Comparison of ENCODE assay signal across 1 cellular context in the genomic region with DNA sequence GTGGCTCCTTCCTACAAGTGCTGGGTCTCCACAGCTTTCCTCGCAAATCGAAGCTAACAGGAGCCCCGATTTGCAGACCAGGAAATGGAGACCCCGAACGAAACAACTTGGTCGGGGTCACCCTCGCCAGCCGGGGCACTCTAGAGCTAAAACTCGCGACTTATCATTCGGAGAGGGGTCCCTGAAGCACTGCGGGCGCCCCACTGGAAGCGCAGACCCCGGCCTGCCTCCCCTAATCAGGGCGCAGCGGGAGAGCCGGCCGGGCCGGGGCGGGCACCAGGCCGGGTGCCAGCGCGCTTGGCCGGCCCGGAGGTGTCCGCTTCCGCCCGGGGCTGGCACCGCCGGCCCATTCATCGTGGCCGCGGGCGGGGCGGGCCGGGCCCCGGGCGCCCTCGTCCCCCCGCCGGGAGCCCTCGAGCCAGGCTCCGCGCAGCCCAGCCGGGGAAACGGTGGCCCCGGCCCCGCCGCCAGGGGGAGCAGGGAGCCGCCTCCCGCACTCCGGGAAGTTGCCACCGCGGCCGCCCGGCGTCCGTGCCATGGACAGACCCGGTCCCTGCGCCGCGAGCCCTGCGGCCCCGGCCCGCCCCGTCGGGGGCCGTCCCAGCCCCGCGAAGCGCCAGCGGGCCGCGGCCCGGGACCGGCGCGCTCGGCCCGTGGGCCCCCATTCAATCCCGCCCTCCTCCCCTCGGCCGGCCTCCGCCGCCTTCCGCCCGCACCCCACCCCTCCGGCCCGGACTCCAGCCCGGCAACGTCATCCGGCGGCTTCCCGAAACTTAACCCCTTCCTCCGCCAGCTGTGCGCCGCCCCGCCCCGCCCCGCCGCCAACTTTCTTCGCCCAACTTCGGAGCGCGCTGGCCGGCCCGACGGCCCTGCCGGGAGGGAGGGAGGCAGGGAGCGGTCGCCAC.
A peak's percentile ranks its signal among the peaks of the same experiment; 100 is the strongest.
TF ChIP-seq lines count a peak whose summit lies in the region.

No MANE protein-coding gene starts in this region.

TF ChIP-seq in HepG2, 621 proteins besides CTCF, POLR2A, EP300 and RAD21 (continued from another document):
- TF ChIP-seq ZBED4 (CRISPR knock-in tag; IDR thresholded peaks at IDR 0.05; ENCODE audit: borderline replicate concordance) (peak; percentile 59; the same call in 1 of the 2 replicates), ZNF317 (CRISPR knock-in tag; IDR thresholded peaks at IDR 0.05) (no peak; the same call in 1 of the 2 replicates), ZNF496 (CRISPR knock-in tag; IDR thresholded peaks at IDR 0.05; ENCODE audit: insufficient replicate concordance) (no peak), CERS6 (CRISPR knock-in tag; IDR thresholded peaks at IDR 0.05) (no peak), SAFB2 (CRISPR knock-in tag; IDR thresholded peaks at IDR 0.05; ENCODE audit: borderline replicate concordance, low read depth) (no peak), IRF2 (CRISPR knock-in tag; IDR thresholded peaks at IDR 0.05) (no peak), FOXK1 (CRISPR knock-in tag; IDR thresholded peaks at IDR 0.05; ENCODE audit: borderline replicate concordance, low read depth) (no peak), U2AF2 (IDR thresholded peaks at IDR 0.05; ENCODE audit: low read depth, low read length) (no peak), ARNT2 (CRISPR knock-in tag; IDR thresholded peaks at IDR 0.05; ENCODE audit: low read depth) (peak; percentile 25; the same call in 1 of the 2 replicates), EED (CRISPR knock-in tag; IDR thresholded peaks at IDR 0.05) (0 out of 2 replicates have a peak, but pooled peaks have one; percentile 14), SP1 (IDR thresholded peaks at IDR 0.05) (no peak), SP1 (CRISPR knock-in tag; IDR thresholded peaks at IDR 0.05) (peak; percentile 48)
- TF ChIP-seq, protein P1, sequence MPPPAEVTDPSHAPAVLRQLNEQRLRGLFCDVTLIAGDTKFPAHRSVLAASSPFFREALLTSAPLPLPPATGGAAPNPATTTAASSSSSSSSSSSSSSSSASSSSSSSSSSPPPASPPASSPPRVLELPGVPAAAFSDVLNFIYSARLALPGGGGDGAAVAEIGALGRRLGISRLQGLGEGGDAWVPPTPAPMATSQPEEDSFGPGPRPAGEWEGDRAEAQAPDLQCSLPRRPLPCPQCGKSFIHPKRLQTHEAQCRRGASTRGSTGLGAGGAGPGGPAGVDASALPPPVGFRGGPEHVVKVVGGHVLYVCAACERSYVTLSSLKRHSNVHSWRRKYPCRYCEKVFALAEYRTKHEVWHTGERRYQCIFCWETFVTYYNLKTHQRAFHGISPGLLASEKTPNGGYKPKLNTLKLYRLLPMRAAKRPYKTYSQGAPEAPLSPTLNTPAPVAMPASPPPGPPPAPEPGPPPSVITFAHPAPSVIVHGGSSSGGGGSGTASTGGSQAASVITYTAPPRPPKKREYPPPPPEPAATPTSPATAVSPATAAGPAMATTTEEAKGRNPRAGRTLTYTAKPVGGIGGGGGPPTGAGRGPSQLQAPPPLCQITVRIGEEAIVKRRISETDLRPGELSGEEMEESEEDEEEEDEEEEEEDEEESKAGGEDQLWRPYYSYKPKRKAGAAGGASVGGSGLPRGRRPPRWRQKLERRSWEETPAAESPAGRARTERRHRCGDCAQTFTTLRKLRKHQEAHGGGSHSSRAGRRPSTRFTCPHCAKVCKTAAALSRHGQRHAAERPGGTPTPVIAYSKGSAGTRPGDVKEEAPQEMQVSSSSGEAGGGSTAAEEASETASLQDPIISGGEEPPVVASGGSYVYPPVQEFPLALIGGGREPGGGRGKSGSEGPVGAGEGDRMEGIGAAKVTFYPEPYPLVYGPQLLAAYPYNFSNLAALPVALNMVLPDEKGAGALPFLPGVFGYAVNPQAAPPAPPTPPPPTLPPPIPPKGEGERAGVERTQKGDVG (CRISPR knock-in tag; IDR thresholded peaks at IDR 0.05; ENCODE audit: borderline replicate concordance) = no peak
- TF ChIP-seq, protein P2, sequence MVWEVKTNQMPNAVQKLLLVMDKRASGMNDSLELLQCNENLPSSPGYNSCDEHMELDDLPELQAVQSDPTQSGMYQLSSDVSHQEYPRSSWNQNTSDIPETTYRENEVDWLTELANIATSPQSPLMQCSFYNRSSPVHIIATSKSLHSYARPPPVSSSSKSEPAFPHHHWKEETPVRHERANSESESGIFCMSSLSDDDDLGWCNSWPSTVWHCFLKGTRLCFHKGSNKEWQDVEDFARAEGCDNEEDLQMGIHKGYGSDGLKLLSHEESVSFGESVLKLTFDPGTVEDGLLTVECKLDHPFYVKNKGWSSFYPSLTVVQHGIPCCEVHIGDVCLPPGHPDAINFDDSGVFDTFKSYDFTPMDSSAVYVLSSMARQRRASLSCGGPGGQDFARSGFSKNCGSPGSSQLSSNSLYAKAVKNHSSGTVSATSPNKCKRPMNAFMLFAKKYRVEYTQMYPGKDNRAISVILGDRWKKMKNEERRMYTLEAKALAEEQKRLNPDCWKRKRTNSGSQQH (CRISPR knock-in tag; IDR thresholded peaks at IDR 0.05; ENCODE audit: low read depth) = peak; percentile 53
- TF ChIP-seq, protein P3, sequence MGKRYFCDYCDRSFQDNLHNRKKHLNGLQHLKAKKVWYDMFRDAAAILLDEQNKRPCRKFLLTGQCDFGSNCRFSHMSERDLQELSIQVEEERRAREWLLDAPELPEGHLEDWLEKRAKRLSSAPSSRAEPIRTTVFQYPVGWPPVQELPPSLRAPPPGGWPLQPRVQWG (CRISPR knock-in tag; IDR thresholded peaks at IDR 0.05; ENCODE audit: borderline replicate concordance, low read depth) = no peak
- TF ChIP-seq, protein P4, sequence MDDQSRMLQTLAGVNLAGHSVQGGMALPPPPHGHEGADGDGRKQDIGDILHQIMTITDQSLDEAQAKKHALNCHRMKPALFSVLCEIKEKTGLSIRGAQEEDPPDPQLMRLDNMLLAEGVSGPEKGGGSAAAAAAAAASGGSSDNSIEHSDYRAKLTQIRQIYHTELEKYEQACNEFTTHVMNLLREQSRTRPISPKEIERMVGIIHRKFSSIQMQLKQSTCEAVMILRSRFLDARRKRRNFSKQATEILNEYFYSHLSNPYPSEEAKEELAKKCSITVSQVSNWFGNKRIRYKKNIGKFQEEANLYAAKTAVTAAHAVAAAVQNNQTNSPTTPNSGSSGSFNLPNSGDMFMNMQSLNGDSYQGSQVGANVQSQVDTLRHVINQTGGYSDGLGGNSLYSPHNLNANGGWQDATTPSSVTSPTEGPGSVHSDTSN (CRISPR knock-in tag; IDR thresholded peaks at IDR 0.05; ENCODE audit: borderline replicate concordance) = no peak
- TF ChIP-seq, protein P5, sequence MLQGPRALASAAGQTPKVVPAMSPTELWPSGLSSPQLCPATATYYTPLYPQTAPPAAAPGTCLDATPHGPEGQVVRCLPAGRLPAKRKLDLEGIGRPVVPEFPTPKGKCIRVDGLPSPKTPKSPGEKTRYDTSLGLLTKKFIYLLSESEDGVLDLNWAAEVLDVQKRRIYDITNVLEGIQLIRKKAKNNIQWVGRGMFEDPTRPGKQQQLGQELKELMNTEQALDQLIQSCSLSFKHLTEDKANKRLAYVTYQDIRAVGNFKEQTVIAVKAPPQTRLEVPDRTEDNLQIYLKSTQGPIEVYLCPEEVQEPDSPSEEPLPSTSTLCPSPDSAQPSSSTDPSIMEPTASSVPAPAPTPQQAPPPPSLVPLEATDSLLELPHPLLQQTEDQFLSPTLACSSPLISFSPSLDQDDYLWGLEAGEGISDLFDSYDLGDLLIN (CRISPR knock-in tag; IDR thresholded peaks at IDR 0.05; ENCODE audit: borderline replicate concordance) = no peak
- TF ChIP-seq, protein P6, sequence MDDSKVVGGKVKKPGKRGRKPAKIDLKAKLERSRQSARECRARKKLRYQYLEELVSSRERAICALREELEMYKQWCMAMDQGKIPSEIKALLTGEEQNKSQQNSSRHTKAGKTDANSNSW (CRISPR knock-in tag; IDR thresholded peaks at IDR 0.05; ENCODE audit: borderline replicate concordance) = peak; percentile 79; the same call in 1 of the 2 replicates
